1 cellular context compared by ENCODE assay signal in genomic region chr1:99851850-99852454, GRCh38.
TF ChIP-seq lines count a peak whose summit lies in the region.

No MANE protein-coding gene starts in this region.

TF ChIP-seq in A549, 52 proteins besides CTCF, POLR2A, EP300 and RAD21 (continued from another document):
- TF ChIP-seq CBX2 (IDR thresholded peaks at IDR 0.05; ENCODE audit: borderline replicate concordance, low read depth) = no peak
- no peak for TF ChIP-seq ZSCAN20 (CRISPR knock-in tag; IDR thresholded peaks at IDR 0.05)
